9 cellular contexts compared by ENCODE assay signal in the genomic region with DNA sequence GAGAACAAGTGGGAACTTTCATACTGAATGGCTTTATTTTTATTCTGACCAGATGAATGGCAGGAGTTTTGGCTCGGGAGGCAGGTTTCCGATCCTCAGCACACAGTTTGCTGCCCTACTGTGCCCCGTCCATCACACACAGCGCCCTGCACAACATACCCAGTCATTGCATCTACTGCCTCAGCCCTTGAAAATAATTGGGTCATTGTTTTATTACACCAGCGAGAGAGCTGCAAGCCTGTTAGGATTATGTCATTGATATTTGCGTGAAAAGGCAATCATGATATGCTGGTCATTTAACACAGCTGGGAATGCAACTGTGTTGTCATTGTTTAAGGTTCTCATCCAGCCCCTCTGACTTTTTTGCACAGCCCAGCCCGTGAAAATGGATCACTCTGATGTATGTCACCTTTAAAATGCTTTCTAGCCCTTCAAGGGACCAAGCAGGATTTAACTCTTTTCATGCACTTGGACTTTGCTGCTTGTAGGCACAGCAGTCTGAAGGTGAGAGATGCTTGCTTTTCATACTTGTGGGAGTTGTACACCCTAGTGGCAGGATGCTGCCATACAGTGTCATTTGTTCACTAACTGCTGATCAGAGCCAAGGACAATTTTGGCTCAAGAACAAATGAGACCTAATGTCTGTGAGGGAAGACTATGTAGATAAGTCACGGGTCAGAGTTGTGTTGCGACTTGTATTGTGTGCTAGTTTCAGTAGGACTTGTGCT.
DNase-seq lines count a peak whose midpoint lies in the region; ATAC-seq, FAIRE-seq and TF ChIP-seq lines count a peak whose summit lies in the region.
"Had no signal": no experiment of that assay in that cellular context is flagged by ENCODE, and none has a peak within 500 bp of the region (broad histone marks: within the 10 kb centered on the region; RNA-seq: fewer than 3 reads in every experiment).

No MANE protein-coding gene starts in this region.

- no peaks in the 10 kb centered on the region for H3F3A ChIP-seq in OCI-LY1 (ENCODE audit: insufficient read depth, low read length)

- peak; percentile 16 for TF ChIP-seq CTCF in AG09319 (IDR thresholded peaks at IDR 0.05; ENCODE audit: low read depth, low read length)
- peak; percentile 33; the same call in 1 of the 2 replicates for TF ChIP-seq CTCF in OCI-LY1 (IDR thresholded peaks at IDR 0.05; ENCODE audit: low read length)
- peak; percentile 11 to 26 for TF ChIP-seq CTCF in fibroblast of lung (conservative IDR thresholded peaks at IDR 0.05 in 1 of 2, IDR thresholded peaks at IDR 0.05 in 1 of 2; ENCODE audit: low read depth in 1 of 2, low read length in 2 of 2)
- TF ChIP-seq CTCF in vagina (IDR thresholded peaks at IDR 0.05): no peak

- H3K4me1 ChIP-seq in OCI-LY1 (ENCODE audit: insufficient read depth, low read length, severe bottlenecking) (no peaks in the 10 kb centered on the region), fibroblast of lung (ENCODE audit: control insufficient read depth, extremely low read depth, insufficient read depth, low read length) (peaks cover 11% of the 10 kb centered on the region), vagina (no peaks in the 10 kb centered on the region)

- no peak overlapping the region for H3K27ac ChIP-seq in OCI-LY1 (ENCODE audit: low read depth, low read length, poor library complexity, severe bottlenecking)
- no peak overlapping the region for H3K27ac ChIP-seq in fibroblast of lung (ENCODE audit: insufficient read depth, low read length)
- no peak overlapping the region for H3K27ac ChIP-seq in vagina

- H3K9ac ChIP-seq in OCI-LY1 (ENCODE audit: low read length) (no peak overlapping the region), fibroblast of lung (ENCODE audit: insufficient read depth, low read length) (no peak overlapping the region)

- H3K4me2 ChIP-seq in OCI-LY1 (ENCODE audit: low read length) (no peak overlapping the region), fibroblast of lung (ENCODE audit: extremely low read depth, insufficient read depth, low read length) (peak overlapping the region; percentile 68)

- H2AFZ ChIP-seq in OCI-LY1 (ENCODE audit: low read length) (no peak overlapping the region), fibroblast of lung (ENCODE audit: low read length) (no peak overlapping the region)

- intact Hi-C loops in vagina (cut with DNase I): no loop called here

- no peak overlapping the region for H3K4me3 ChIP-seq in OCI-LY1 (ENCODE audit: low read depth, low read length, poor library complexity, severe bottlenecking)
- H3K4me3 ChIP-seq in fibroblast of lung (replicated peaks in 1 of 4; ENCODE audit: control extremely low read depth in 1 of 4, insufficient read depth in 1 of 4, low read depth in 3 of 4, low read length in 4 of 4): no peak overlapping the region
- no peak overlapping the region for H3K4me3 ChIP-seq in vagina

- TF ChIP-seq POLR2A in vagina (IDR thresholded peaks at IDR 0.05): no peak

- H4K20me1 ChIP-seq in OCI-LY1 (ENCODE audit: insufficient read depth, low read length): no peaks in the 10 kb centered on the region
- no peaks in the 10 kb centered on the region for H4K20me1 ChIP-seq in fibroblast of lung (ENCODE audit: control insufficient read depth, extremely low read depth, insufficient read depth, low read length)

- no peaks in the 10 kb centered on the region for H3K36me3 ChIP-seq in OCI-LY1 (ENCODE audit: insufficient read depth, low read length)
- H3K36me3 ChIP-seq in fibroblast of lung (ENCODE audit: control insufficient read depth, insufficient read depth, low read length): no peaks in the 10 kb centered on the region
- H3K36me3 ChIP-seq in vagina: no peaks in the 10 kb centered on the region

- DNase-seq in AG09319 (ENCODE audit: extremely low read depth, low read depth): no peak
- peak in 1 of 2 donors; percentile 21 for DNase-seq in fibroblast of lung (ENCODE audit: low read depth in 2 of 2)
- no peak for DNase-seq in urothelium cell line (ENCODE audit: low spot score)
- no peak for DNase-seq in SHP77 (lab: John Stamatoyannopoulos, UW)
- no peak for DNase-seq in T-helper 9 cell
- no peak for DNase-seq in vagina (ENCODE audit: extremely low spot score in 2 of 2)
- DNase-seq: effector memory CD8-positive, alpha-beta T cell had no signal

- H3K9me3 ChIP-seq in OCI-LY1 (ENCODE audit: low read length): no peaks in the 10 kb centered on the region
- no peaks in the 10 kb centered on the region for H3K9me3 ChIP-seq in fibroblast of lung (ENCODE audit: control insufficient read depth, insufficient read depth, low read depth, low read length)
- no peaks in the 10 kb centered on the region for H3K9me3 ChIP-seq in vagina

- FAIRE-seq in urothelium cell line (lab: Jason Lieb, UNC): no peak

- ATAC-seq in GM18868 (IDR thresholded peaks at IDR 0.05; ENCODE audit: unreplicated experiment): peak; percentile 83
- ATAC-seq: effector memory CD8-positive, alpha-beta T cell had no signal

- H3K27me3 ChIP-seq in OCI-LY1 (ENCODE audit: insufficient read depth, low read length): no peaks in the 10 kb centered on the region
- H3K27me3 ChIP-seq in fibroblast of lung (ENCODE audit: control insufficient read depth, insufficient read depth, low read length): no peaks in the 10 kb centered on the region
- no peaks in the 10 kb centered on the region for H3K27me3 ChIP-seq in vagina

- no peaks in the 10 kb centered on the region for H3K9me2 ChIP-seq in OCI-LY1 (ENCODE audit: low read depth, low read length)

- H3K79me2 ChIP-seq in OCI-LY1 (ENCODE audit: insufficient read depth, low read length): no peaks in the 10 kb centered on the region
- H3K79me2 ChIP-seq in fibroblast of lung (ENCODE audit: control insufficient read depth, insufficient read depth, low read length): no peaks in the 10 kb centered on the region

Comparison
In these comparisons a context has a peak if more than half of its experiments do, and no peak if none do; other contexts are left out.
1. CTCF ChIP-seq: peak in AG09319 (single experiment), OCI-LY1 (single experiment) and fibroblast of lung (2 of 2); none in vagina (0 of 3).